In genomic region chr5:177369050-177369912, GRCh38 we compare ENCODE assay signal across 8 cellular contexts. TPM values are rescaled to one million over a fixed set of nuclear protein-coding genes. Genes with fewer than 3 reads are reported as not detected.
DNase-seq lines count a peak whose midpoint lies in the region; ATAC-seq and TF ChIP-seq lines count a peak whose summit lies in the region.

No MANE protein-coding gene starts in this region.

- peak; percentile 82 for DNase-seq in HuH-7.5 (ENCODE audit: low spot score)
- DNase-seq in activated naive CD4-positive, alpha-beta T cell treated with anti-CD3 and anti-CD28 coated beads, Interleukin-2, amount 10 ng/mL, durations not matched to agents 7 days and 5 days: peak; percentile 49
- DNase-seq in hepatocyte (ENCODE audit: low spot score): peak; percentile 57
- DNase-seq in NCI-H345 treated with DMSO at 0.1 percent for 48 hours (lab: John Stamatoyannopoulos, UW; ENCODE audit: unreplicated experiment): no peak
- no peak for DNase-seq in NCI-H774 (lab: John Stamatoyannopoulos, UW)
- DNase-seq in NCI-H2081 (lab: John Stamatoyannopoulos, UW): no peak

- H3K36me3 ChIP-seq in DOHH2 (ENCODE audit: control insufficient read depth, low read length): peaks cover 30% of the 10 kb centered on the region
- no peaks in the 10 kb centered on the region for H3K36me3 ChIP-seq in hepatocyte (replicated peaks; ENCODE audit: insufficient read depth, low read depth)

- H3K4me3 ChIP-seq in DOHH2 (ENCODE audit: low read length) (no peak overlapping the region), hepatocyte (no peak overlapping the region)

- H3K27ac ChIP-seq in DOHH2 (ENCODE audit: low read depth, low read length) (no peak overlapping the region), hepatocyte (no peak overlapping the region)

- no peaks in the 10 kb centered on the region for H3K9me3 ChIP-seq in DOHH2 (ENCODE audit: control insufficient read depth, insufficient read depth, low read length)
- H3K9me3 ChIP-seq in hepatocyte (ENCODE audit: low read depth): no peaks in the 10 kb centered on the region

- H3K79me2 ChIP-seq in DOHH2 (ENCODE audit: control insufficient read depth, low read length) (0 out of 2 replicates have a peak, but pooled peaks cover 2% of the 10 kb centered on the region), hepatocyte (peaks cover 5% of the 10 kb centered on the region)

- 0 out of 2 replicates have a peak, but pooled peaks cover 2% of the 10 kb centered on the region for H4K20me1 ChIP-seq in DOHH2 (ENCODE audit: control insufficient read depth, insufficient read depth, low read depth, low read length)
- H4K20me1 ChIP-seq in hepatocyte (ENCODE audit: insufficient read depth, poor library complexity, severe bottlenecking): no peaks in the 10 kb centered on the region

- CTCF ChIA-PET in activated naive CD4-positive, alpha-beta T cell treated with anti-CD3 and anti-CD28 coated beads, Interleukin-2, amount 10 ng/mL, durations not matched to agents 7 days and 5 days (lab: Charles Lee): interaction anchor here (0.8 to 8.2 kb wide), 15 partner anchors 9 to 236 kb away, joined by 3 to 112 read pairs (median 6); partner anchors contain the start of genes LMAN2, MXD3, RGS14 and SLC34A1

- H3K27me3 Mint-ChIP-seq in activated naive CD4-positive, alpha-beta T cell treated with anti-CD3 and anti-CD28 coated beads, Interleukin-2, amount 10 ng/mL, durations not matched to agents 7 days and 5 days: no peaks in the 10 kb centered on the region

- H3K4me2 ChIP-seq in DOHH2 (ENCODE audit: low read length): peak overlapping the region; percentile 26
- no peak overlapping the region for H3K4me2 ChIP-seq in hepatocyte

- peak; percentile 95 for TF ChIP-seq CTCF in DOHH2 (IDR thresholded peaks at IDR 0.05; ENCODE audit: low read depth, low read length, poor library complexity, severe bottlenecking)
- TF ChIP-seq CTCF in hepatocyte (IDR thresholded peaks at IDR 0.05; ENCODE audit: poor library complexity): peak; percentile 46

- no peaks in the 10 kb centered on the region for H3F3A ChIP-seq in DOHH2 (ENCODE audit: control insufficient read depth, insufficient read depth)

- WGBS in hepatocyte (ENCODE audit: low lambda C conversion rate, missing lambda C conversion rate): 80% methylated on average over 7 of the region's 7 CpGs

- H3K36me3 Mint-ChIP-seq in activated naive CD4-positive, alpha-beta T cell treated with anti-CD3 and anti-CD28 coated beads, Interleukin-2, amount 10 ng/mL, durations not matched to agents 7 days and 5 days: peaks cover 64% of the 10 kb centered on the region

- H3K4me1 ChIP-seq in DOHH2 (ENCODE audit: control insufficient read depth, low read length): peaks cover 30% of the 10 kb centered on the region
- peaks cover 16% of the 10 kb centered on the region for H3K4me1 ChIP-seq in hepatocyte (ENCODE audit: insufficient read depth)

- H3K9me2 ChIP-seq in DOHH2 (replicated peaks; ENCODE audit: control insufficient read depth, low read length): no peaks in the 10 kb centered on the region
- no peaks in the 10 kb centered on the region for H3K9me2 ChIP-seq in hepatocyte (replicated peaks; ENCODE audit: insufficient read depth)

- ATAC-seq in GM21447 (IDR thresholded peaks at IDR 0.05; ENCODE audit: unreplicated experiment): no peak

- H3K27ac Mint-ChIP-seq in activated naive CD4-positive, alpha-beta T cell treated with anti-CD3 and anti-CD28 coated beads, Interleukin-2, amount 10 ng/mL, durations not matched to agents 7 days and 5 days: peak overlapping the region; percentile 56

- peaks cover 78% of the 10 kb centered on the region for H3K4me1 Mint-ChIP-seq in activated naive CD4-positive, alpha-beta T cell treated with anti-CD3 and anti-CD28 coated beads, Interleukin-2, amount 10 ng/mL, durations not matched to agents 7 days and 5 days

- H3K27me3 ChIP-seq in DOHH2 (ENCODE audit: control insufficient read depth, low read length) (no peaks in the 10 kb centered on the region), hepatocyte (no peaks in the 10 kb centered on the region)

- H2AFZ ChIP-seq in hepatocyte: no peak overlapping the region

- no peak overlapping the region for H3K4me3 Mint-ChIP-seq in activated naive CD4-positive, alpha-beta T cell treated with anti-CD3 and anti-CD28 coated beads, Interleukin-2, amount 10 ng/mL, durations not matched to agents 7 days and 5 days

- H3K9me3 Mint-ChIP-seq in activated naive CD4-positive, alpha-beta T cell treated with anti-CD3 and anti-CD28 coated beads, Interleukin-2, amount 10 ng/mL, durations not matched to agents 7 days and 5 days: no peaks in the 10 kb centered on the region

RNA-seq across cellular contexts. Expression of gene RGS14, which starts 11.6 kb away (rescaled TPM):
- 26.1 and 36.5 TPM in 2 replicates for total RNA-seq in hepatocyte
- polyA plus RNA-seq in hepatocyte: 30.7 and 37.0 TPM in 2 replicates

RNA-seq across cellular contexts. Expression of gene SLC34A1, which starts 15.0 kb away (rescaled TPM):
- 0.12 TPM in 1 of 2 replicates, not detected in the other for total RNA-seq in hepatocyte
- polyA plus RNA-seq in hepatocyte: 0.33 TPM in 1 of 2 replicates, not detected in the other

RNA-seq across cellular contexts. Expression of gene LMAN2, which starts 17.8 kb away (rescaled TPM):
- 357 and 366 TPM in 2 replicates for total RNA-seq in hepatocyte
- polyA plus RNA-seq in hepatocyte: 381 and 391 TPM in 2 replicates

RNA-seq across cellular contexts. Expression of gene PFN3, which starts 31.2 kb away (rescaled TPM):
- total RNA-seq in hepatocyte: not detected in 2 replicates
- not detected in 2 replicates for polyA plus RNA-seq in hepatocyte

RNA-seq across cellular contexts. Expression of gene F12, which starts 40.1 kb away (rescaled TPM):
- 16.5 and 18.2 TPM in 2 replicates for total RNA-seq in hepatocyte
- polyA plus RNA-seq in hepatocyte: 46.6 and 49.8 TPM in 2 replicates

Comparison
In these comparisons a context has a peak if more than half of its experiments do, and no peak if none do; other contexts are left out.
1. DNase-seq: peak in HuH-7.5 (single experiment), activated naive CD4-positive, alpha-beta T cell treated with anti-CD3 and anti-CD28 coated beads, Interleukin-2, amount 10 ng/mL, durations not matched to agents 7 days and 5 days (single experiment) and hepatocyte (single experiment); none in NCI-H345 treated with DMSO at 0.1 percent for 48 hours (single experiment), NCI-H774 (single experiment) and NCI-H2081 (0 of 2).